ENCODE assay signal across 1 cellular context in genomic region chr16:8110572-8111514, GRCh38.
TF ChIP-seq lines count a peak whose summit lies in the region.

No MANE protein-coding gene starts in this region.

TF ChIP-seq in K562, 482 proteins besides CTCF, POLR2A, EP300 and RAD21 (continued from another document and continues in another):
- TF ChIP-seq ZBTB40 (IDR thresholded peaks at IDR 0.05) (peak; percentile 43), ZBTB40 (CRISPR knock-in tag; IDR thresholded peaks at IDR 0.05) (no peak), CCNT2 (IDR thresholded peaks at IDR 0.05; ENCODE audit: borderline replicate concordance, extremely low read depth, insufficient read length, low read depth, low read length) (no peak), FOS (IDR thresholded peaks at IDR 0.05; ENCODE audit: extremely low read depth, insufficient read length) (no peak), MCM2 (IDR thresholded peaks at IDR 0.05; ENCODE audit: low read depth) (no peak), ZZZ3 (IDR thresholded peaks at IDR 0.05) (no peak), BCL6 (CRISPR knock-in tag; IDR thresholded peaks at IDR 0.05) (no peak), ZBTB49 (CRISPR knock-in tag; IDR thresholded peaks at IDR 0.05; ENCODE audit: borderline replicate concordance) (no peak), JUNB (CRISPR knock-in tag; conservative IDR thresholded peaks at IDR 0.05) (no peak), GATAD2A (IDR thresholded peaks at IDR 0.05) (no peak), THAP12 (CRISPR knock-in tag; IDR thresholded peaks at IDR 0.05) (no peak), ATF4 (CRISPR knock-in tag; IDR thresholded peaks at IDR 0.05) (no peak), ZNF197 (CRISPR knock-in tag; IDR thresholded peaks at IDR 0.05; ENCODE audit: low read depth) (no peak), KDM5B (IDR thresholded peaks at IDR 0.05; ENCODE audit: insufficient replicate concordance, low read depth, low read length) (peak; percentile 49), HNRNPK (IDR thresholded peaks at IDR 0.05; ENCODE audit: low read depth, low read length, poor library complexity, severe bottlenecking) (no peak), CTBP1 (IDR thresholded peaks at IDR 0.05; ENCODE audit: borderline replicate concordance) (peak; percentile 48), MAFF (IDR thresholded peaks at IDR 0.05; ENCODE audit: low read length) (peak; percentile 55), ARID3B (CRISPR knock-in tag; IDR thresholded peaks at IDR 0.05; ENCODE audit: borderline replicate concordance) (no peak), CEBPB (tag; IDR thresholded peaks at IDR 0.05) (no peak), NRF1 (conservative IDR thresholded peaks at IDR 0.05 in 1 of 2, IDR thresholded peaks at IDR 0.05 in 1 of 2) (peak in 1 of 2 experiments; percentile 38; a peak in 1 of 4 replicates), ARHGAP35 (IDR thresholded peaks at IDR 0.05; ENCODE audit: partially characterized antibody) (no peak), SETDB1 (IDR thresholded peaks at IDR 0.05; ENCODE audit: low read length) (no peak), ZNF407 (IDR thresholded peaks at IDR 0.05; ENCODE audit: low read depth) (no peak), CBFB (CRISPR knock-in tag; IDR thresholded peaks at IDR 0.05) (peak; percentile 60; the same call in 1 of the 2 replicates)
- TF ChIP-seq, protein P1, sequence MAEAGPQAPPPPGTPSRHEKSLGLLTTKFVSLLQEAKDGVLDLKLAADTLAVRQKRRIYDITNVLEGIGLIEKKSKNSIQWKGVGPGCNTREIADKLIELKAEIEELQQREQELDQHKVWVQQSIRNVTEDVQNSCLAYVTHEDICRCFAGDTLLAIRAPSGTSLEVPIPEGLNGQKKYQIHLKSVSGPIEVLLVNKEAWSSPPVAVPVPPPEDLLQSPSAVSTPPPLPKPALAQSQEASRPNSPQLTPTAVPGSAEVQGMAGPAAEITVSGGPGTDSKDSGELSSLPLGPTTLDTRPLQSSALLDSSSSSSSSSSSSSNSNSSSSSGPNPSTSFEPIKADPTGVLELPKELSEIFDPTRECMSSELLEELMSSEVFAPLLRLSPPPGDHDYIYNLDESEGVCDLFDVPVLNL (CRISPR knock-in tag; IDR thresholded peaks at IDR 0.05; ENCODE audit: low read depth), result no peak
